1 cellular context compared by ENCODE assay signal in genomic region chr1:201404722-201405483, GRCh38.
TF ChIP-seq lines count a peak whose summit lies in the region.

No MANE protein-coding gene starts in this region.

TF ChIP-seq in GM23338, 12 proteins besides CTCF, POLR2A, EP300 and RAD21 (continued from another document):
- TF ChIP-seq POLR2AphosphoS5 (IDR thresholded peaks at IDR 0.05; ENCODE audit: low read depth) (no peak), EZH2phosphoT487 (IDR thresholded peaks at IDR 0.05; ENCODE audit: unreplicated experiment) (no peak), REST (IDR thresholded peaks at IDR 0.05; ENCODE audit: unreplicated experiment) (no peak), ZNF114 (CRISPR knock-in tag; IDR thresholded peaks at IDR 0.05) (no peak), JUNB (IDR thresholded peaks at IDR 0.05; ENCODE audit: unreplicated experiment) (no peak), STAT1 (IDR thresholded peaks at IDR 0.05; ENCODE audit: unreplicated experiment) (no peak)
- TF ChIP-seq, protein P1, sequence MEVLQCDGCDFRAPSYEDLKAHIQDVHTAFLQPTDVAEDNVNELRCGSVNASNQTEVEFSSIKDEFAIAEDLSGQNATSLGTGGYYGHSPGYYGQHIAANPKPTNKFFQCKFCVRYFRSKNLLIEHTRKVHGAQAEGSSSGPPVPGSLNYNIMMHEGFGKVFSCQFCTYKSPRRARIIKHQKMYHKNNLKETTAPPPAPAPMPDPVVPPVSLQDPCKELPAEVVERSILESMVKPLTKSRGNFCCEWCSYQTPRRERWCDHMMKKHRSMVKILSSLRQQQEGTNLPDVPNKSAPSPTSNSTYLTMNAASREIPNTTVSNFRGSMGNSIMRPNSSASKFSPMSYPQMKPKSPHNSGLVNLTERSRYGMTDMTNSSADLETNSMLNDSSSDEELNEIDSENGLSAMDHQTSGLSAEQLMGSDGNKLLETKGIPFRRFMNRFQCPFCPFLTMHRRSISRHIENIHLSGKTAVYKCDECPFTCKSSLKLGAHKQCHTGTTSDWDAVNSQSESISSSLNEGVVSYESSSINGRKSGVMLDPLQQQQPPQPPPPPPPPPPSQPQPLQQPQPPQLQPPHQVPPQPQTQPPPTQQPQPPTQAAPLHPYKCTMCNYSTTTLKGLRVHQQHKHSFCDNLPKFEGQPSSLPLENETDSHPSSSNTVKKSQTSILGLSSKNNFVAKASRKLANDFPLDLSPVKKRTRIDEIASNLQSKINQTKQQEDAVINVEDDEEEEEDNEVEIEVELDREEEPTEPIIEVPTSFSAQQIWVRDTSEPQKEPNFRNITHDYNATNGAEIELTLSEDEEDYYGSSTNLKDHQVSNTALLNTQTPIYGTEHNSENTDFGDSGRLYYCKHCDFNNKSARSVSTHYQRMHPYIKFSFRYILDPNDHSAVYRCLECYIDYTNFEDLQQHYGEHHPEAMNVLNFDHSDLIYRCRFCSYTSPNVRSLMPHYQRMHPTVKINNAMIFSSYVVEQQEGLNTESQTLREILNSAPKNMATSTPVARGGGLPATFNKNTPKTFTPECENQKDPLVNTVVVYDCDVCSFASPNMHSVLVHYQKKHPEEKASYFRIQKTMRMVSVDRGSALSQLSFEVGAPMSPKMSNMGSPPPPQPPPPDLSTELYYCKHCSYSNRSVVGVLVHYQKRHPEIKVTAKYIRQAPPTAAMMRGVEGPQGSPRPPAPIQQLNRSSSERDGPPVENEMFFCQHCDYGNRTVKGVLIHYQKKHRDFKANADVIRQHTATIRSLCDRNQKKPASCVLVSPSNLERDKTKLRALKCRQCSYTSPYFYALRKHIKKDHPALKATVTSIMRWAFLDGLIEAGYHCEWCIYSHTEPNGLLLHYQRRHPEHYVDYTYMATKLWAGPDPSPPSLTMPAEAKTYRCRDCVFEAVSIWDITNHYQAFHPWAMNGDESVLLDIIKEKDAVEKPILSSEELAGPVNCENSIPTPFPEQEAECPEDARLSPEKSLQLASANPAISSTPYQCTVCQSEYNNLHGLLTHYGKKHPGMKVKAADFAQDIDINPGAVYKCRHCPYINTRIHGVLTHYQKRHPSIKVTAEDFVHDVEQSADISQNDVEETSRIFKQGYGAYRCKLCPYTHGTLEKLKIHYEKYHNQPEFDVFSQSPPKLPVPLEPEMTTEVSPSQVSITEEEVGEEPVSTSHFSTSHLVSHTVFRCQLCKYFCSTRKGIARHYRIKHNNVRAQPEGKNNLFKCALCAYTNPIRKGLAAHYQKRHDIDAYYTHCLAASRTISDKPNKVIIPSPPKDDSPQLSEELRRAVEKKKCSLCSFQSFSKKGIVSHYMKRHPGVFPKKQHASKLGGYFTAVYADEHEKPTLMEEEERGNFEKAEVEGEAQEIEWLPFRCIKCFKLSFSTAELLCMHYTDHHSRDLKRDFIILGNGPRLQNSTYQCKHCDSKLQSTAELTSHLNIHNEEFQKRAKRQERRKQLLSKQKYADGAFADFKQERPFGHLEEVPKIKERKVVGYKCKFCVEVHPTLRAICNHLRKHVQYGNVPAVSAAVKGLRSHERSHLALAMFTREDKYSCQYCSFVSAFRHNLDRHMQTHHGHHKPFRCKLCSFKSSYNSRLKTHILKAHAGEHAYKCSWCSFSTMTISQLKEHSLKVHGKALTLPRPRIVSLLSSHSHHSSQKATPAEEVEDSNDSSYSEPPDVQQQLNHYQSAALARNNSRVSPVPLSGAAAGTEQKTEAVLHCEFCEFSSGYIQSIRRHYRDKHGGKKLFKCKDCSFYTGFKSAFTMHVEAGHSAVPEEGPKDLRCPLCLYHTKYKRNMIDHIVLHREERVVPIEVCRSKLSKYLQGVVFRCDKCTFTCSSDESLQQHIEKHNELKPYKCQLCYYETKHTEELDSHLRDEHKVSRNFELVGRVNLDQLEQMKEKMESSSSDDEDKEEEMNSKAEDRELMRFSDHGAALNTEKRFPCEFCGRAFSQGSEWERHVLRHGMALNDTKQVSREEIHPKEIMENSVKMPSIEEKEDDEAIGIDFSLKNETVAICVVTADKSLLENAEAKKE (CRISPR knock-in tag; IDR thresholded peaks at IDR 0.05), result no peak
